30 cellular contexts compared by ENCODE assay signal in genomic region chr3:193400304-193400703, GRCh38. TPM values are rescaled to one million over a fixed set of nuclear protein-coding genes. Genes with fewer than 3 reads are reported as not detected.
DNase-seq lines count a peak whose midpoint lies in the region; ATAC-seq and TF ChIP-seq lines count a peak whose summit lies in the region.
"Had no signal": no experiment of that assay in that cellular context is flagged by ENCODE, and none has a peak within 500 bp of the region (broad histone marks: within the 10 kb centered on the region; RNA-seq: fewer than 3 reads in every experiment).

No MANE protein-coding gene starts in this region.

- intact Hi-C loops in dorsolateral prefrontal cortex (cut with DNase I): no loop called here
- intact Hi-C loops in left lung (cut with DNase I): no loop called here
- intact Hi-C loops in Right ventricle myocardium inferior (cut with DNase I): no loop called here

- ATAC-seq in left lung (peak; percentile 30), GM18502 (IDR thresholded peaks at IDR 0.05; ENCODE audit: poor library complexity, unreplicated experiment) (no peak), Right ventricle myocardium inferior (no peak)
- ATAC-seq: activated CD8-positive, alpha-beta T cell treated with anti-CD3 and anti-CD28 coated beads, Interleukin-2, amount 10 ng/mL, durations not matched to agents 7 days and 5 days; gastroesophageal sphincter had no signal

- H3K27ac ChIP-seq in dorsolateral prefrontal cortex (peak overlapping the region in 45 of 59 donors; percentile 6 to 83 (median 60)), left lung (no peak overlapping the region)
- H3K27ac ChIP-seq: cardiac muscle cell, gastroesophageal sphincter, GM23248, hepatocyte, left ventricle myocardium inferior, prostate gland, sigmoid colon, stomach, transverse colon had no signal

- H3K27me3 ChIP-seq in dorsolateral prefrontal cortex: no peaks in the 10 kb centered on the region
- H3K27me3 ChIP-seq in left lung: no peaks in the 10 kb centered on the region
- H3K27me3 ChIP-seq: gastroesophageal sphincter, hepatocyte, sigmoid colon, stomach, transverse colon had no signal

- no peak for TF ChIP-seq CTCF in dorsolateral prefrontal cortex (IDR thresholded peaks at IDR 0.05 in 54 of 56, conservative IDR thresholded peaks at IDR 0.05 in 2 of 56; ENCODE audit: low read depth in 1 of 56, partially characterized antibody in 56 of 56)
- no peak for TF ChIP-seq CTCF in left lung (IDR thresholded peaks at IDR 0.05)

- H3K4me3 ChIP-seq in dorsolateral prefrontal cortex (no peak overlapping the region), left lung (no peak overlapping the region)
- H3K4me3 ChIP-seq: cardiac muscle cell, gastroesophageal sphincter, GM23248, hepatocyte, left ventricle myocardium inferior, prostate gland, sigmoid colon, stomach, transverse colon had no signal

- H3K36me3 ChIP-seq in left lung: no peaks in the 10 kb centered on the region
- H3K36me3 ChIP-seq: cardiac muscle cell, gastroesophageal sphincter, left ventricle myocardium inferior, prostate gland, sigmoid colon, transverse colon had no signal

- no peaks in the 10 kb centered on the region for H3K9me3 ChIP-seq in left lung
- H3K9me3 ChIP-seq: gastroesophageal sphincter, left ventricle myocardium inferior, prostate gland, sigmoid colon, stomach, transverse colon had no signal

- DNase-seq in COR-L47 (lab: John Stamatoyannopoulos, UW): peak; percentile 31
- peak; percentile 59 for DNase-seq in NCI-H2196 (lab: John Stamatoyannopoulos, UW; ENCODE audit: unreplicated experiment)
- peak in 2 of 10 donors; percentile 23 to 38 for DNase-seq in dorsolateral prefrontal cortex
- no peak for DNase-seq in left lung
- DNase-seq in SHP77 treated with DMSO at 0.1 percent for 48 hours (lab: John Stamatoyannopoulos, UW): no peak
- no peak for DNase-seq in GM03348 (ENCODE audit: low spot score)
- DNase-seq in Right ventricle myocardium inferior (ENCODE audit: missing footprints): no peak
- DNase-seq: activated CD8-positive, alpha-beta T cell treated with anti-CD3 and anti-CD28 coated beads, Interleukin-2, amount 10 ng/mL, durations not matched to agents 7 days and 5 days; activated T-cell treated with anti-CD3 and anti-CD28 coated beads for 4 hours; CD4-positive, alpha-beta memory T cell; GM23248; IMR-90; left ventricle myocardium inferior; NCI-H1092 treated with DMSO at 0.1 percent for 48 hours; NCI-H187; sigmoid colon; stimulated activated CD4-positive, alpha-beta T cell treated with anti-CD3 and anti-CD28 coated beads, Interleukin-12 subunit alpha, Interleukin-12 subunit beta, amount 100 ng/mL, for 4 hours; stimulated activated CD4-positive, alpha-beta T cell treated with anti-CD3 and anti-CD28 coated beads, Interleukin-2, amount 100 ng/mL, for 48 hours; stomach; SW 1271; transverse colon had no signal

- peaks cover 0 to 4% of the 10 kb centered on the region in 2 donors for H3K4me1 ChIP-seq in left lung
- H3K4me1 ChIP-seq: gastroesophageal sphincter, left ventricle myocardium inferior, prostate gland, sigmoid colon, stomach, transverse colon had no signal

RNA-seq across cellular contexts. Expression of gene ATP13A5, which starts 21.8 kb away (rescaled TPM):
- 1 to 10 TPM in 108 of 120 experiments, under 1 TPM in 12; 0.25 to 5.6 (median 2.0) TPM for total RNA-seq in dorsolateral prefrontal cortex
- total RNA-seq in left lung: 1 to 10 TPM; 1.1 to 1.4 TPM
- not detected for total RNA-seq in Right ventricle myocardium inferior
- total RNA-seq: activated CD8-positive, alpha-beta T cell treated with anti-CD3 and anti-CD28 coated beads, Interleukin-2, amount 10 ng/mL, durations not matched to agents 7 days and 5 days; activated T-helper 2 cell treated with anti-CD3 and anti-CD28 coated beads, Interferon-gamma antibody, Interleukin-2, Interleukin-4, amounts not matched to agents 10 μg/mL and 5 μg/mL and 100 μg/mL, durations not matched to agents 14 hours and 24 hours and 36 hours; cardiac muscle cell; CD4-positive, alpha-beta memory T cell; Daoy; GM23248; hepatocyte; IMR-90; left ventricle myocardium inferior; mesenteric fat pad; myocyte; prostate gland; transverse colon had no signal

Comparison
In these comparisons a context has a peak if more than half of its experiments do, and no peak if none do; other contexts are left out.
1. DNase-seq: peak in COR-L47 (single experiment) and NCI-H2196 (single experiment); none in left lung (0 of 2), SHP77 treated with DMSO at 0.1 percent for 48 hours (single experiment), GM03348 (single experiment) and Right ventricle myocardium inferior (single experiment).
2. H3K27ac ChIP-seq: peak in dorsolateral prefrontal cortex (45 of 59); none in left lung (0 of 2).